Comparison of ENCODE assay signal across 12 cellular contexts in the genomic region with DNA sequence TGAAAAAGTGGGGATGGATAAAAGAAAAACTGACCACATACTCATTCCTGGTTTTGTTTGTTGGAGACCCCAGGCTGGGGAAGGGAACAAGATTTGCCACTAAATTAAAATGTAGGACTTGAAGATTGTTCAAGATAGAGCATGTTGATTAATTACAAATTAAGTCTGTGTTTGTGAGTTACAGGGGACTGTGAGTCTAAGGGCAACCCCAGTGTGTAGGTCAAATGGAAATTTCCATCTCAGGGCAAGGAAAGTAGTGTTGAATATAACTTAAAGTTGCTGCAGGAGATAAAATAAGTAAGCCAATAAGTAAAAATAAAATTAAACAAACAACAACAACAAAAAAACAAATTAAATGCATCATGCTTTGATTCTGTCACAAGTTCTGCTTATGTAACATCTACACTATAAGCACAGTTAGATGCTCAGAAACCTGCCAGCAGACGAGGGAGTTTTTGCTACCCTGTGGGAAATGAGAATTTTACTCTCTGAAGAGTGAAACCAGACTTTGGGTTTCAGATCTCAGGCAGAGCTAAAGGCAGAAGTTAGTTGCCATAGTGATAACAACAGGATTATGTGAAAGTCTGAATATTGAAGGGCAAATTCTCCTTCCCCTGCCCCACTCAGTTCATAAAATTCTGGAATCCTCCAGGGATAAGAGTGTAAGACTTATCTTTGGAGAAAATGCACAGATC.
DNase-seq lines count a peak whose midpoint lies in the region; ATAC-seq and TF ChIP-seq lines count a peak whose summit lies in the region.
"Had no signal": no experiment of that assay in that cellular context is flagged by ENCODE, and none has a peak within 500 bp of the region (broad histone marks: within the 10 kb centered on the region; RNA-seq: fewer than 3 reads in every experiment).

No MANE protein-coding gene starts in this region.

- no peaks in the 10 kb centered on the region for H3K9me2 ChIP-seq in MM.1S (replicated peaks; ENCODE audit: insufficient read depth, low read length)

- no peak for TF ChIP-seq CTCF in MM.1S (IDR thresholded peaks at IDR 0.05; ENCODE audit: low read length)

- H2AFZ ChIP-seq in MM.1S (ENCODE audit: low read length) = no peak overlapping the region

- H4K20me1 ChIP-seq in MM.1S (ENCODE audit: insufficient read depth, low read length) = no peaks in the 10 kb centered on the region

- no peak overlapping the region for H3K4me3 ChIP-seq in MM.1S (ENCODE audit: low read length)
- H3K4me3 ChIP-seq: skin epidermis had no signal

- peaks cover 11% of the 10 kb centered on the region; the same call in 1 of the 2 replicates for H3K4me1 ChIP-seq in MM.1S (ENCODE audit: low read length)

- H3K79me2 ChIP-seq in MM.1S (ENCODE audit: low read length) = no peaks in the 10 kb centered on the region

- intact Hi-C loops in posterior cingulate gyrus (cut with DNase I) = no loop called here

- no peak overlapping the region for H3K27ac ChIP-seq in MM.1S (ENCODE audit: low read length)
- H3K27ac ChIP-seq: C4-2B, skin epidermis, VCaP had no signal

- no peak overlapping the region for H3K4me2 ChIP-seq in MM.1S (ENCODE audit: low read depth, low read length)

- peak; percentile 99 for ATAC-seq in GM18519 (IDR thresholded peaks at IDR 0.05; ENCODE audit: low FRiP score, unreplicated experiment)
- peak; percentile 99 for ATAC-seq in GM21390 (IDR thresholded peaks at IDR 0.05; ENCODE audit: unreplicated experiment)
- peak; percentile 99 for ATAC-seq in HG03025 (IDR thresholded peaks at IDR 0.05; ENCODE audit: low FRiP score, unreplicated experiment)

- peak; percentile 86 for DNase-seq in MM.1S
- DNase-seq in mucosa of gallbladder (ENCODE audit: low spot score) = no peak
- no peak for DNase-seq in NCI-H1105 (lab: John Stamatoyannopoulos, UW)
- no peak for DNase-seq in LoVo (ENCODE audit: low spot score)
- DNase-seq in posterior cingulate gyrus = no peak
- DNase-seq: NCI-H1930 had no signal

- H3K27me3 ChIP-seq in MM.1S (replicated peaks; ENCODE audit: insufficient read depth, low read length) = no peaks in the 10 kb centered on the region

- H3F3A ChIP-seq in MM.1S (ENCODE audit: insufficient read depth, low read length) = no peaks in the 10 kb centered on the region

- H3K9ac ChIP-seq in MM.1S (ENCODE audit: low read length) = no peak overlapping the region

- H3K9me3 ChIP-seq in MM.1S (replicated peaks; ENCODE audit: insufficient read depth, low read length) = no peaks in the 10 kb centered on the region

- H3K36me3 ChIP-seq in MM.1S (replicated peaks; ENCODE audit: insufficient read depth, low read length) = no peaks in the 10 kb centered on the region
